25 cellular contexts compared by ENCODE assay signal in the genomic region with DNA sequence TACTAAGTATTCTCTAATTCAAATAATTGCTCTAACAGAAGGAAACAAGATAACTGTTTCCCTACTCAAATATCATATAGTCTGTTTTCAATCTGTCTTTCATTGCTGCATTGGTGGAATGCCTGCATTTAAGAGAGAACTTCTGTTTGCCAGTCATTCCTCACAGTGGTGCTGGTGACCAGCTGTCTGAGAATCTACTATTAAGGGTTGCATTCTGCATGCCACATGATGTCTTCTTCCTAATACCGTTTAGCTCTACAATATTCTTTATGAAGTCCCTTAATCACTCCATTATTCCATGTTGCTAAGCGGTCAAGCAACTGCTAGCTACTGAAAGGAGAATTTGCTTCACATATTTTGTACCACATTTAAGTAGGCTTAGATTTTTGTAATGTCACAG.
A peak's percentile ranks its signal among the peaks of the same experiment; 100 is the strongest.
DNase-seq lines count a peak whose midpoint lies in the region; ATAC-seq, FAIRE-seq and TF ChIP-seq lines count a peak whose summit lies in the region.
"Had no signal": no experiment of that assay in that cellular context is flagged by ENCODE, and none has a peak within 500 bp of the region (broad histone marks: within the 10 kb centered on the region; RNA-seq: fewer than 3 reads in every experiment).

No MANE protein-coding gene starts in this region.

- H2AK5ac ChIP-seq in H1 (ENCODE audit: low read depth, low read length) (no peak overlapping the region), neuronal stem cell (ENCODE audit: low read depth, low read length) (no peak overlapping the region)

- H3K27me3 ChIP-seq in HAP-1 (ENCODE audit: low read depth) (no peaks in the 10 kb centered on the region), H1 (replicated peaks in 1 of 4; ENCODE audit: control insufficient read depth in 3 of 4, extremely low read depth in 1 of 4, insufficient read depth in 3 of 4, low read length in 3 of 4) (no peaks in the 10 kb centered on the region), right lobe of liver (no peaks in the 10 kb centered on the region), neuronal stem cell (ENCODE audit: control insufficient read depth in 3 of 3, insufficient read depth in 3 of 3, low read depth in 1 of 3, low read length in 3 of 3) (no peaks in the 10 kb centered on the region)
- H3K27me3 ChIP-seq: BLaER1 treated with 17β-estradiol and CSF1 and Interleukin-3, amounts not matched to agents 10 nM and 100 nM; SJSA1 had no signal

- H3K79me1 ChIP-seq in H1 (ENCODE audit: low read depth, low read length) (no peaks in the 10 kb centered on the region), neuronal stem cell (ENCODE audit: low read depth, low read length) (no peaks in the 10 kb centered on the region)

- H3K4me2 ChIP-seq in H1 (ENCODE audit: insufficient read depth in 1 of 2, low read depth in 2 of 2, low read length in 2 of 2), result no peak overlapping the region
- no peak overlapping the region for H3K4me2 ChIP-seq in neuronal stem cell (ENCODE audit: insufficient read depth, low read length, poor library complexity, severe bottlenecking)
- H3K4me2 ChIP-seq: BLaER1 treated with 17β-estradiol and CSF1 and Interleukin-3, amounts not matched to agents 10 nM and 100 nM; GM23338; PC-9 had no signal

- peaks cover 19% of the 10 kb centered on the region for H3K4me1 ChIP-seq in HAP-1
- H3K4me1 ChIP-seq in H1 (replicated peaks in 1 of 4; ENCODE audit: control insufficient read depth in 3 of 4, insufficient read depth in 4 of 4, low read length in 3 of 4), result no peaks in the 10 kb centered on the region
- H3K4me1 ChIP-seq in right lobe of liver, result no peaks in the 10 kb centered on the region
- H3K4me1 ChIP-seq in neuronal stem cell (ENCODE audit: control insufficient read depth in 2 of 2, insufficient read depth in 1 of 2, low read depth in 1 of 2, low read length in 2 of 2), result peaks cover 13 to 27% of the 10 kb centered on the region in 2 donors
- H3K4me1 ChIP-seq: BLaER1 treated with 17β-estradiol and CSF1 and Interleukin-3, amounts not matched to agents 10 nM and 100 nM; SJSA1 had no signal

- DNase-seq in HAP-1 (ENCODE audit: low spot score in 2 of 2) (peak; percentile 21 to 28), H1 (ENCODE audit: low read depth in 1 of 2, low spot score in 2 of 2) (no peak), right lobe of liver (no peak), neuronal stem cell (ENCODE audit: low spot score) (peak; percentile 4)
- DNase-seq in effector CD8-positive, alpha-beta T cell (lab: John Stamatoyannopoulos, UW), result no peak
- DNase-seq in activated T-cell treated with anti-CD3 and anti-CD28 coated beads, Interleukin-2, amount 50 U/mL, for 1 hour, result no peak
- DNase-seq in activated CD4-positive, alpha-beta T cell treated with anti-CD3 and anti-CD28 coated beads, Interleukin-2, amount 50 U/mL, for 4 hours, result no peak
- DNase-seq: CD4-positive, alpha-beta memory T cell; COR-L47; HCEC 1CT; Karpas-422; NCI-H1092; NCI-H1417 treated with DMSO at 0.1 percent for 48 hours; NCI-H1694 treated with DMSO at 0.1 percent for 48 hours; NCI-H2081; NCI-H2227 treated with DMSO at 0.1 percent for 48 hours; NCI-H526 treated with DMSO at 0.1 percent for 48 hours; PC-9; Right ventricle myocardium superior had no signal

- H3K4ac ChIP-seq in H1 (replicated peaks; ENCODE audit: insufficient read length, low read depth, low read length), result no peak overlapping the region
- no peak overlapping the region for H3K4ac ChIP-seq in neuronal stem cell (ENCODE audit: low read length)

- H4K20me1 ChIP-seq in H1 (replicated peaks in 1 of 2; ENCODE audit: control insufficient read depth in 1 of 2, insufficient read depth in 2 of 2, low read length in 2 of 2), result no peaks in the 10 kb centered on the region
- H4K20me1 ChIP-seq: BLaER1 treated with 17β-estradiol and CSF1 and Interleukin-3, amounts not matched to agents 10 nM and 100 nM had no signal

- H2AFZ ChIP-seq in H1 (ENCODE audit: low read length) (no peak overlapping the region), neuronal stem cell (ENCODE audit: low read length) (peak overlapping the region; percentile 27)
- H2AFZ ChIP-seq: GM23338, PC-9 had no signal

- H2BK20ac ChIP-seq in H1 (ENCODE audit: low read length), result no peak overlapping the region

- H4K91ac ChIP-seq in H1 (replicated peaks; ENCODE audit: insufficient read length, low read length) (no peak overlapping the region), neuronal stem cell (ENCODE audit: low read depth, low read length, poor library complexity) (no peak overlapping the region)

- TF ChIP-seq POLR2A in H1 (IDR thresholded peaks at IDR 0.05; ENCODE audit: control extremely low read depth in 1 of 2, low read depth in 2 of 2, low read length in 2 of 2) (no peak), right lobe of liver (IDR thresholded peaks at IDR 0.05) (no peak)

- no peak overlapping the region for H2BK15ac ChIP-seq in H1 (ENCODE audit: low read length)
- no peak overlapping the region for H2BK15ac ChIP-seq in neuronal stem cell (ENCODE audit: low read length)

- H2BK12ac ChIP-seq in H1 (ENCODE audit: low read depth, low read length) (no peak overlapping the region), neuronal stem cell (ENCODE audit: low read length) (no peak overlapping the region)

- H3K4me3 ChIP-seq in HAP-1 (no peak overlapping the region), H1 (ENCODE audit: extremely low read depth in 1 of 4, insufficient read depth in 2 of 4, low read depth in 3 of 4, low read length in 4 of 4) (no peak overlapping the region), right lobe of liver (no peak overlapping the region), neuronal stem cell (ENCODE audit: low read length in 2 of 2) (no peak overlapping the region)
- H3K4me3 ChIP-seq: BLaER1 treated with 17β-estradiol and CSF1 and Interleukin-3, amounts not matched to agents 10 nM and 100 nM; GM23338; PC-9; SJSA1 had no signal

- POLR2A ChIA-PET in H1 (lab: Charles Lee; ENCODE audit: partially characterized antibody), result no interaction called here

- in situ Hi-C loops in HAP-1 (cut with MboI; ENCODE audit: low sequenced_read_pairs), result no loop called here

- H3K36me3 ChIP-seq in HAP-1 (replicated peaks), result no peaks in the 10 kb centered on the region
- peaks cover 0 to 3% (median 0%) of the 10 kb centered on the region in 4 experiments; a peak in 1 of 8 replicates for H3K36me3 ChIP-seq in H1 (ENCODE audit: control insufficient read depth in 2 of 4, insufficient read depth in 4 of 4, low read length in 3 of 4)
- H3K36me3 ChIP-seq in right lobe of liver, result no peaks in the 10 kb centered on the region
- H3K36me3 ChIP-seq in neuronal stem cell (replicated peaks in 1 of 2; ENCODE audit: control insufficient read depth in 2 of 2, insufficient read depth in 2 of 2, low read length in 2 of 2), result no peaks in the 10 kb centered on the region
- H3K36me3 ChIP-seq: BLaER1 treated with 17β-estradiol and CSF1 and Interleukin-3, amounts not matched to agents 10 nM and 100 nM; SJSA1 had no signal

- H3K56ac ChIP-seq in H1 (replicated peaks; ENCODE audit: insufficient read length, low read depth, low read length), result no peak overlapping the region

- FAIRE-seq in H1 (lab: Jason Lieb, UNC), result no peak
- FAIRE-seq: A204.1, G401.6 had no signal

- no peak overlapping the region for H3K9ac ChIP-seq in H1 (replicated peaks in 1 of 4; ENCODE audit: extremely low read depth in 1 of 4, low read depth in 3 of 4, low read length in 3 of 4)
- no peak overlapping the region for H3K9ac ChIP-seq in neuronal stem cell (ENCODE audit: low read depth, low read length, poor library complexity)
- H3K9ac ChIP-seq: BLaER1 treated with 17β-estradiol and CSF1 and Interleukin-3, amounts not matched to agents 10 nM and 100 nM had no signal

- H4K8ac ChIP-seq in H1 (ENCODE audit: extremely low read depth, insufficient read depth, low read length) (no peak overlapping the region), neuronal stem cell (ENCODE audit: low read depth, low read length) (no peak overlapping the region)

- no peaks in the 10 kb centered on the region for H3K23me2 ChIP-seq in H1 (ENCODE audit: low read depth, low read length)

- TF ChIP-seq RAD21 in H1 (IDR thresholded peaks at IDR 0.05 in 1 of 2, conservative IDR thresholded peaks at IDR 0.05 in 1 of 2; ENCODE audit: low read depth in 2 of 2, low read length in 2 of 2), result peak; percentile 3 to 15; a peak in 1 of 4 replicates

- CTCF ChIA-PET in H1 (lab: Charles Lee; ENCODE audit: partially characterized antibody), result interaction anchor here (1.1 kb wide), 1 partner anchor 157 kb away, joined by 3 read pairs; no protein-coding TSS in a partner anchor

- no peak overlapping the region for H3K14ac ChIP-seq in H1 (ENCODE audit: insufficient read length)
- no peak overlapping the region for H3K14ac ChIP-seq in neuronal stem cell (ENCODE audit: low read length)

- H3K23ac ChIP-seq in H1 (ENCODE audit: insufficient read length) (no peak overlapping the region), neuronal stem cell (ENCODE audit: low read depth, low read length, poor library complexity) (no peak overlapping the region)

- TF ChIP-seq CTCF in H1 (IDR thresholded peaks at IDR 0.05; ENCODE audit: control extremely low read depth in 1 of 3, insufficient read depth in 1 of 3, low read depth in 1 of 3, low read length in 3 of 3), result no peak
- TF ChIP-seq CTCF in right lobe of liver (IDR thresholded peaks at IDR 0.05), result peak in 2 of 4 donors; percentile 21 to 33

- H4K5ac ChIP-seq in H1 (ENCODE audit: insufficient read length, low read depth, low read length), result no peak overlapping the region

- ATAC-seq in right lobe of liver, result peak in 3 of 4 donors; percentile 44 to 73 (median 69)
- ATAC-seq in HG03565 (IDR thresholded peaks at IDR 0.05; ENCODE audit: unreplicated experiment), result no peak
- ATAC-seq: GM23338 had no signal

- H3K27ac ChIP-seq in H1 (ENCODE audit: low read depth, low read length) (no peak overlapping the region), right lobe of liver (no peak overlapping the region), neuronal stem cell (replicated peaks; ENCODE audit: low read length) (no peak overlapping the region)
- H3K27ac ChIP-seq: BLaER1 treated with 17β-estradiol and CSF1 and Interleukin-3, amounts not matched to agents 10 nM and 100 nM; PC-9; SJSA1 had no signal

- H2BK5ac ChIP-seq in H1 (ENCODE audit: low read depth, low read length) (no peak overlapping the region), neuronal stem cell (ENCODE audit: low read length) (no peak overlapping the region)

- intact Hi-C loops in right lobe of liver (cut with DNase I), result no loop called here

- no peaks in the 10 kb centered on the region for H3K79me2 ChIP-seq in H1 (ENCODE audit: control insufficient read depth in 1 of 2, insufficient read depth in 2 of 2, low read length in 2 of 2)

- H3K9me3 ChIP-seq in HAP-1 (peaks cover 3% of the 10 kb centered on the region; the same call in 1 of the 2 replicates), H1 (ENCODE audit: insufficient read depth in 2 of 2, low read depth in 1 of 2, low read length in 1 of 2) (peaks cover 8 to 13% of the 10 kb centered on the region in 2 experiments), right lobe of liver (no peaks in the 10 kb centered on the region), neuronal stem cell (replicated peaks in 1 of 2; ENCODE audit: control insufficient read depth in 2 of 2, insufficient read depth in 1 of 2, low read depth in 1 of 2, low read length in 2 of 2) (peaks cover 2 to 17% of the 10 kb centered on the region in 2 donors)

- no peak overlapping the region for H2BK120ac ChIP-seq in H1 (replicated peaks; ENCODE audit: low read depth, low read length)
- no peak overlapping the region for H2BK120ac ChIP-seq in neuronal stem cell (ENCODE audit: low read depth, low read length)

- 91% methylated on average over 2 of the region's 2 CpGs; no CpG with 5 or more reads in 1 of the 2 experiments for WGBS in H1 (ENCODE audit: extremely low coverage in 1 of 2, insufficient coverage in 1 of 2, insufficient read length in 1 of 2, insufficient replicate concordance in 2 of 2, low coverage in 1 of 2, low lambda C conversion rate in 2 of 2, missing lambda C conversion rate in 1 of 2), 2 experiments
- WGBS in right lobe of liver (ENCODE audit: insufficient coverage, low coverage, low lambda C conversion rate, missing lambda C conversion rate), result 76% methylated on average over 2 of the region's 2 CpGs
- WGBS in neuronal stem cell (ENCODE audit: extremely low coverage in 2 of 2, insufficient read length in 2 of 2, insufficient replicate concordance in 1 of 2), 2 donors, result no CpG with 5 or more reads among the region's 2 CpGs

- H3K18ac ChIP-seq in H1 (ENCODE audit: extremely low read depth, low read length) (no peak overlapping the region), neuronal stem cell (ENCODE audit: low read length) (no peak overlapping the region)

- no peak for TF ChIP-seq EP300 in H1 (IDR thresholded peaks at IDR 0.05; ENCODE audit: borderline replicate concordance in 1 of 2, low read depth in 2 of 2, low read length in 2 of 2)

Comparison
In these comparisons a context has a peak if more than half of its experiments do, and no peak if none do; other contexts are left out.
1. DNase-seq: peak in HAP-1 (2 of 2) and neuronal stem cell (single experiment); none in H1 (0 of 2), right lobe of liver (0 of 3), effector CD8-positive, alpha-beta T cell (single experiment), activated T-cell treated with anti-CD3 and anti-CD28 coated beads, Interleukin-2, amount 50 U/mL, for 1 hour (single experiment) and activated CD4-positive, alpha-beta T cell treated with anti-CD3 and anti-CD28 coated beads, Interleukin-2, amount 50 U/mL, for 4 hours (0 of 2).